ENCODE assay signal across 8 cellular contexts in the genomic region with DNA sequence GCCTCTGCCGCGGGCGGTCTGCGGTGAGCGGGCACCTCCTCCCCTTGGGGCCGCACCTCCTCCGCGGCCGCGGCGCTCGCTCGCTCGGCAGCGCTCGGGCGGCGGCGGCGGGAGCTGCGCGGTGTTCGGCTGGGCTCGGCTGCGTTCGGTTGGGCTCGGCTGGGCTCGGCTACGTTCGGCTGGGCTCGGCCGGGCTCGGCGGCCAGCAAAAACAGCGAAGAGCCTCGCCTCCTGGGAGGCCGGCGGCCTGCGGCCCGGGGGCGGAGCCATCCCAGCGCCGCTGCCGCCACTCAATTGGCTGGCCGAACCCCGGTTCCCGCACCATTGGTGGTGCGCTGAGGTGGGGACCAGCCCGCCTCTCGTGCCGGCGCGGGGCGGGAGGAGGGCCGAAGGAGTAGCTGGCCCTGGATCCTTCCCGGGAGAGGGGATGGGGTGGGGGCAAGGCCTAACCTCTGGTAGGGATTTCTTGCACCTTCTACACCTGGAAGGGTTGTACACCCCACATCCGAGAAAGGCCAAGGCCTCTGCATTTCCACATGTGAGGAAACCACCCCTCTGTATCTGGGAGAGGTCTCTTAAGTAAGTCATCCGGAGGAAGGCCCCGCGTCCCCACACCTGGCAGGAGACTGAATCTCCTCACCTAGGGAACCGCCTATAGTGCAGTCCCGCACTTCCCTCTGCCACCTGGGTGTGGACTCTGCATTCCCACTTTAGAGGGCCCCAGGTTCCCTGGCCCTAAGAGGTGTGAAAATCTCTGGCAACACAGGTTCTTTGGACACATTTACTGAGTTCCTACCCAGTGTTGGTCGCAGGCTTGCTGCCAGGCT. TPM values are rescaled to one million over a fixed set of nuclear protein-coding genes. Genes with fewer than 3 reads are reported as not detected.
DNase-seq lines count a peak whose midpoint lies in the region; ATAC-seq and TF ChIP-seq lines count a peak whose summit lies in the region.

A gene (minus strand): TSS at position 20 of the 827 bp plus-strand sequence. CDS start 1,295 bp downstream, outside the sequence.

- peak within 1 kb of the TSS; percentile 98 for H3K4me2 ChIP-seq in GM23338

- H3K4me3 Mint-ChIP-seq in GM23338 (peak within 1 kb of the TSS; percentile 79), nephron progenitor cell (peak within 1 kb of the TSS; percentile 88)

- H3K4me3 ChIP-seq in GM23338 = peak within 1 kb of the TSS; percentile 95

- peak; percentile 93 for ATAC-seq in GM23338

- no peaks in the 10 kb centered on the region for H3F3A ChIP-seq in GM23338 (replicated peaks; ENCODE audit: low read depth)

- H3K9me2 ChIP-seq in GM23338 (ENCODE audit: insufficient read depth) = no peaks in the 10 kb centered on the region; the same call in 1 of the 2 replicates

- H3K27ac ChIP-seq in GM23338 (ENCODE audit: low read depth) = no peak within 1 kb of the TSS

- peaks cover 4% of the 10 kb centered on the region for H3K4me1 ChIP-seq in GM23338 (ENCODE audit: insufficient read depth)

- H3K36me3 ChIP-seq in GM23338 (ENCODE audit: insufficient read depth) = no peaks in the 10 kb centered on the region

- peaks cover 18% of the 10 kb centered on the region for H3K27me3 ChIP-seq in GM23338 (ENCODE audit: insufficient read depth)

- H3K9me3 Mint-ChIP-seq in GM23338 (no peaks in the 10 kb centered on the region; the same call in 2 of the 3 replicates), nephron progenitor cell (peaks cover 3% of the 10 kb centered on the region)

- H3K79me2 ChIP-seq in GM23338 (replicated peaks; ENCODE audit: insufficient read depth) = no peaks in the 10 kb centered on the region

- H4K20me1 ChIP-seq in GM23338 (replicated peaks; ENCODE audit: insufficient read depth) = no peaks in the 10 kb centered on the region

- H3K4me1 Mint-ChIP-seq in GM23338 (peaks cover 15% of the 10 kb centered on the region), nephron progenitor cell (peaks cover 17% of the 10 kb centered on the region)

- H3K27ac Mint-ChIP-seq in GM23338 = no peak within 1 kb of the TSS
- H3K27ac Mint-ChIP-seq in nephron progenitor cell = no peak within 1 kb of the TSS

- H3K36me3 Mint-ChIP-seq in GM23338 (ENCODE audit: low read depth) (no peaks in the 10 kb centered on the region; the same call in 2 of the 3 replicates), nephron progenitor cell (ENCODE audit: low read depth) (no peaks in the 10 kb centered on the region)

- DNase-seq in DMS53 (lab: John Stamatoyannopoulos, UW) = peak; percentile 92
- peak; percentile 94 for DNase-seq in GM23338 (ENCODE audit: low spot score)
- peak; percentile 69 for DNase-seq in LHCN-M2 (ENCODE audit: low read depth)
- peak; percentile 60 to 70 for DNase-seq in SHP77 (lab: John Stamatoyannopoulos, UW)
- peak; percentile 87 for DNase-seq in activated gamma-delta T cell (lab: John Stamatoyannopoulos, UW)
- peak; percentile 63 for DNase-seq in fibroblast of the conjunctiva (ENCODE audit: low read depth)
- peak; percentile 96 for DNase-seq in nephron progenitor cell
- peak; percentile 81 for DNase-seq in stimulated activated naive CD4-positive, alpha-beta T cell treated with Interleukin-2 at 50 U/mL for 16 hours (lab: John Stamatoyannopoulos, UW)

- peak within 1 kb of the TSS; percentile 100 for H2AFZ ChIP-seq in GM23338

- H3K27me3 Mint-ChIP-seq in GM23338 (ENCODE audit: insufficient read depth, low read depth, poor library complexity) = peaks cover 20% of the 10 kb centered on the region
- peaks cover 61% of the 10 kb centered on the region for H3K27me3 Mint-ChIP-seq in nephron progenitor cell (ENCODE audit: low read depth, poor library complexity)

- TF ChIP-seq CTCF in GM23338 (conservative IDR thresholded peaks at IDR 0.05; ENCODE audit: low read depth in 2 of 2) (no peak), nephron progenitor cell (IDR thresholded peaks at IDR 0.05) (no peak)

TF ChIP-seq in GM23338, 12 proteins besides CTCF, POLR2A, EP300 and RAD21:
- TF ChIP-seq ZNF114 (CRISPR knock-in tag; IDR thresholded peaks at IDR 0.05) (no peak), POLR2AphosphoS5 (IDR thresholded peaks at IDR 0.05; ENCODE audit: low read depth) (peak; percentile 85), EZH2 (IDR thresholded peaks at IDR 0.05; ENCODE audit: low read depth, unreplicated experiment) (peak; percentile 12)

RNA-seq across cellular contexts. Expression of the gene that starts here (rescaled TPM):
- 9.2 and 13.8 TPM in 2 replicates for total RNA-seq in GM23338 (2014; rRNA removed; shearing (Covaris generic))
- polyA plus RNA-seq in GM23338 (2016; fragmentation: Nextera tagmentation; extraction: Ambion mirVana) = 17.5 and 19.7 TPM in 2 replicates
- total RNA-seq in LHCN-M2 (2014; rRNA removed) = 0.29 TPM in 1 of 2 replicates, not detected in the other
- polyA plus RNA-seq in LHCN-M2 (2012) = 0.62 TPM

Comparison
In these comparisons a context has a peak if more than half of its experiments do, and no peak if none do; other contexts are left out.
1. Peak in DNase-seq in LHCN-M2; RNA of the gene not detected or under 1 TPM.